In genomic region chr11:119024430-119025098, GRCh38 we compare ENCODE assay signal across 10 cellular contexts. TPM values are rescaled to one million over a fixed set of nuclear protein-coding genes. Genes with fewer than 3 reads are reported as not detected.
A peak's percentile ranks its signal among the peaks of the same experiment; 100 is the strongest.
DNase-seq lines count a peak whose midpoint lies in the region; ATAC-seq and TF ChIP-seq lines count a peak whose summit lies in the region.
"Had no signal": no experiment of that assay in that cellular context is flagged by ENCODE, and none has a peak within 500 bp of the region (broad histone marks: within the 10 kb centered on the region; RNA-seq: fewer than 3 reads in every experiment).

No MANE protein-coding gene starts in this region.

- peaks cover 5 to 66% (median 13%) of the 10 kb centered on the region in 3 donors for H3K36me3 Mint-ChIP-seq in CD8-positive, alpha-beta memory T cell
- peaks cover 29% of the 10 kb centered on the region for H3K36me3 Mint-ChIP-seq in endothelial cell (ENCODE audit: low read depth, unreplicated experiment)

- no peak for DNase-seq in CD8-positive, alpha-beta memory T cell
- no peak for DNase-seq in RWPE2 (ENCODE audit: low spot score)
- DNase-seq in endothelial cell (ENCODE audit: low spot score), result no peak
- DNase-seq in trophoblast cell, result peak in 1 of 2 donors; percentile 42
- DNase-seq in coronary artery (ENCODE audit: low spot score), result no peak
- no peak for DNase-seq in UCSD-AML1 (lab: John Stamatoyannopoulos, UW; ENCODE audit: unreplicated experiment)
- no peak for DNase-seq in mucosa of gallbladder (ENCODE audit: low spot score)
- DNase-seq: NCI-H1930, WERI-Rb-1 had no signal

- H2AFZ ChIP-seq in trophoblast cell (ENCODE audit: insufficient read depth, low read length, poor library complexity), result no peak overlapping the region

- peaks cover 1% of the 10 kb centered on the region for H3K79me1 ChIP-seq in trophoblast cell (ENCODE audit: low read length)

- H4K8ac ChIP-seq in trophoblast cell (ENCODE audit: low read depth, low read length), result no peak overlapping the region

- no peaks in the 10 kb centered on the region for H3K27me3 ChIP-seq in CD8-positive, alpha-beta memory T cell (ENCODE audit: insufficient read depth, low read length, poor library complexity, severe bottlenecking)
- no peaks in the 10 kb centered on the region for H3K27me3 ChIP-seq in RWPE2 (ENCODE audit: insufficient read depth, poor library complexity, severe bottlenecking)
- H3K27me3 ChIP-seq in trophoblast cell (ENCODE audit: insufficient read depth, low read length), result no peaks in the 10 kb centered on the region

- H3K23ac ChIP-seq in trophoblast cell (ENCODE audit: low read length), result no peak overlapping the region

- no peak overlapping the region for H3K27ac ChIP-seq in CD8-positive, alpha-beta memory T cell (ENCODE audit: low read depth, low read length)
- H3K27ac ChIP-seq in RWPE2 (ENCODE audit: poor library complexity, severe bottlenecking), result peak overlapping the region; percentile 24
- peak overlapping the region; percentile 60 for H3K27ac ChIP-seq in trophoblast cell (ENCODE audit: low read depth, low read length)
- H3K27ac ChIP-seq in coronary artery, result peak overlapping the region in 1 of 2 donors; percentile 63
- H3K27ac ChIP-seq: WERI-Rb-1 had no signal

- no peaks in the 10 kb centered on the region for H3K27me3 Mint-ChIP-seq in CD8-positive, alpha-beta memory T cell
- H3K27me3 Mint-ChIP-seq in endothelial cell (ENCODE audit: unreplicated experiment), result peaks cover 1% of the 10 kb centered on the region

- POLR2A ChIA-PET in CD8-positive, alpha-beta memory T cell (lab: Charles Lee), result no interaction called here

- no peak overlapping the region for H3K14ac ChIP-seq in trophoblast cell (ENCODE audit: low read length)

- no peaks in the 10 kb centered on the region for H3K9me3 Mint-ChIP-seq in CD8-positive, alpha-beta memory T cell
- H3K9me3 Mint-ChIP-seq in endothelial cell (ENCODE audit: unreplicated experiment), result no peaks in the 10 kb centered on the region

- H2BK5ac ChIP-seq in trophoblast cell (ENCODE audit: low read depth, low read length, poor library complexity), result no peak overlapping the region

- H3K9me3 ChIP-seq in CD8-positive, alpha-beta memory T cell (ENCODE audit: low read length), result no peaks in the 10 kb centered on the region
- no peaks in the 10 kb centered on the region for H3K9me3 ChIP-seq in RWPE2 (ENCODE audit: severe bottlenecking)
- peaks cover 2% of the 10 kb centered on the region for H3K9me3 ChIP-seq in trophoblast cell (ENCODE audit: insufficient read depth, low read depth, low read length)

- H4K12ac ChIP-seq in trophoblast cell (ENCODE audit: low read depth, low read length), result no peak overlapping the region

- H3K36me3 ChIP-seq in CD8-positive, alpha-beta memory T cell (ENCODE audit: insufficient read depth, low read length), result peaks cover 30% of the 10 kb centered on the region
- H3K36me3 ChIP-seq in RWPE2 (ENCODE audit: low read depth) (peaks cover 68% of the 10 kb centered on the region), trophoblast cell (ENCODE audit: control insufficient read depth in 1 of 2, insufficient read depth in 2 of 2, low read length in 2 of 2) (peaks cover 34 to 47% of the 10 kb centered on the region in 2 experiments)

- H2BK120ac ChIP-seq in trophoblast cell (ENCODE audit: insufficient read depth, low read length, poor library complexity), result no peak overlapping the region

- ATAC-seq in RWPE2 (ENCODE audit: low read depth), result no peak
- ATAC-seq in GM19351 (IDR thresholded peaks at IDR 0.05; ENCODE audit: unreplicated experiment), result no peak

- H3K9ac ChIP-seq in trophoblast cell (ENCODE audit: low read length), result no peak overlapping the region

- no peak overlapping the region for H4K91ac ChIP-seq in trophoblast cell (ENCODE audit: low read depth, low read length)

- H3K4me1 Mint-ChIP-seq in CD8-positive, alpha-beta memory T cell, result peaks cover 40 to 57% (median 48%) of the 10 kb centered on the region in 3 donors
- peaks cover 37% of the 10 kb centered on the region for H3K4me1 Mint-ChIP-seq in endothelial cell (ENCODE audit: unreplicated experiment)

- no peak overlapping the region for H2AK5ac ChIP-seq in trophoblast cell (ENCODE audit: low read length)

- CTCF ChIA-PET in CD8-positive, alpha-beta memory T cell (lab: Charles Lee), result no interaction called here

- H3K79me2 ChIP-seq in trophoblast cell (ENCODE audit: control insufficient read depth, insufficient read depth, low read length, poor library complexity), result peaks cover 2% of the 10 kb centered on the region

- no peak overlapping the region for H2BK12ac ChIP-seq in trophoblast cell (ENCODE audit: low read length)

- H3K4me3 ChIP-seq in CD8-positive, alpha-beta memory T cell (ENCODE audit: low read length), result no peak overlapping the region
- H3K4me3 ChIP-seq in RWPE2 (ENCODE audit: severe bottlenecking) (no peak overlapping the region), trophoblast cell (ENCODE audit: low read depth, low read length) (peak overlapping the region; percentile 11), coronary artery (no peak overlapping the region)

- peak overlapping the region in 7 of 8 donors; percentile 22 to 85 (median 70) for H3K27ac Mint-ChIP-seq in CD8-positive, alpha-beta memory T cell
- H3K27ac Mint-ChIP-seq in endothelial cell (ENCODE audit: unreplicated experiment), result peak overlapping the region; percentile 22

- no CpG with 5 or more reads among the region's 15 CpGs for WGBS in trophoblast cell (ENCODE audit: extremely low coverage, insufficient coverage, insufficient read length)

- H3K4ac ChIP-seq in trophoblast cell (ENCODE audit: low read depth, low read length), result no peak overlapping the region

- H3K4me1 ChIP-seq in CD8-positive, alpha-beta memory T cell (ENCODE audit: insufficient read depth, low read length), result peaks cover 40% of the 10 kb centered on the region
- peaks cover 11% of the 10 kb centered on the region for H3K4me1 ChIP-seq in RWPE2 (ENCODE audit: insufficient read depth, poor library complexity, severe bottlenecking)
- H3K4me1 ChIP-seq in trophoblast cell (ENCODE audit: control insufficient read depth in 1 of 2, insufficient read depth in 2 of 2, low read length in 2 of 2), result peaks cover 30 to 43% of the 10 kb centered on the region in 2 experiments

- H3K4me3 Mint-ChIP-seq in CD8-positive, alpha-beta memory T cell, result peak overlapping the region in 1 of 7 donors; percentile 31
- H3K4me3 Mint-ChIP-seq in endothelial cell (ENCODE audit: unreplicated experiment), result peak overlapping the region; percentile 56

- no peak overlapping the region for H3K4me2 ChIP-seq in trophoblast cell (ENCODE audit: low read length)

- no peak overlapping the region for H3K18ac ChIP-seq in trophoblast cell (ENCODE audit: low read length)

- TF ChIP-seq CTCF in RWPE2 (IDR thresholded peaks at IDR 0.05; ENCODE audit: poor library complexity, severe bottlenecking) (no peak), endothelial cell (IDR thresholded peaks at IDR 0.05; ENCODE audit: unreplicated experiment) (no peak), coronary artery (IDR thresholded peaks at IDR 0.05) (no peak)

RNA-seq across cellular contexts. Expression of gene TRAPPC4, which starts 6.0 kb away (rescaled TPM):
- total RNA-seq in CD8-positive, alpha-beta memory T cell, result 100 to 1,000 TPM; 154 TPM
- 125 TPM for polyA plus RNA-seq in CD8-positive, alpha-beta memory T cell
- total RNA-seq in endothelial cell (ENCODE audit: unreplicated experiment) (60.4 TPM), mucosa of gallbladder (82.6 TPM)
- polyA plus RNA-seq in trophoblast cell (2013), result 64.3 and 64.9 TPM in 2 replicates

RNA-seq across cellular contexts. Expression of gene SLC37A4, which starts 6.1 kb away (rescaled TPM):
- 10 to 100 TPM; 22.7 to 28.5 TPM for total RNA-seq in CD8-positive, alpha-beta memory T cell
- 11.3 TPM for polyA plus RNA-seq in CD8-positive, alpha-beta memory T cell
- 21.9 TPM for total RNA-seq in endothelial cell (ENCODE audit: unreplicated experiment)
- polyA plus RNA-seq in trophoblast cell (2013), result 22.4 and 23.1 TPM in 2 replicates
- total RNA-seq in mucosa of gallbladder, result 64.3 TPM

RNA-seq across cellular contexts. Expression of gene RPS25, which starts 6.4 kb away (rescaled TPM):
- 1,000 to 10,000 TPM; 1,415 to 1,447 TPM for total RNA-seq in CD8-positive, alpha-beta memory T cell
- 4,526 TPM for polyA plus RNA-seq in CD8-positive, alpha-beta memory T cell
- total RNA-seq in endothelial cell (ENCODE audit: unreplicated experiment), result 1,293 TPM
- 1,849 and 1,855 TPM in 2 replicates for polyA plus RNA-seq in trophoblast cell (2013)
- 662 TPM for total RNA-seq in mucosa of gallbladder

RNA-seq across cellular contexts. Expression of gene CENATAC, which starts 26.6 kb away (rescaled TPM):
- 10 to 100 TPM; 29.1 to 34.6 TPM for total RNA-seq in CD8-positive, alpha-beta memory T cell
- 10.1 TPM for polyA plus RNA-seq in CD8-positive, alpha-beta memory T cell
- 34.7 TPM for total RNA-seq in endothelial cell (ENCODE audit: unreplicated experiment)
- polyA plus RNA-seq in trophoblast cell (2013), result 20.6 and 22.3 TPM in 2 replicates
- 23.2 TPM for total RNA-seq in mucosa of gallbladder

RNA-seq across cellular contexts. Expression of gene HYOU1, which starts 32.4 kb away (rescaled TPM):
- 100 to 1,000 TPM; 181 TPM for total RNA-seq in CD8-positive, alpha-beta memory T cell
- 33.4 TPM for polyA plus RNA-seq in CD8-positive, alpha-beta memory T cell
- total RNA-seq in endothelial cell (ENCODE audit: unreplicated experiment), result 243 TPM
- polyA plus RNA-seq in trophoblast cell (2013), result 230 and 246 TPM in 2 replicates
- 201 TPM for total RNA-seq in mucosa of gallbladder
